Comparison of ENCODE assay signal across 8 cellular contexts in the genomic region with DNA sequence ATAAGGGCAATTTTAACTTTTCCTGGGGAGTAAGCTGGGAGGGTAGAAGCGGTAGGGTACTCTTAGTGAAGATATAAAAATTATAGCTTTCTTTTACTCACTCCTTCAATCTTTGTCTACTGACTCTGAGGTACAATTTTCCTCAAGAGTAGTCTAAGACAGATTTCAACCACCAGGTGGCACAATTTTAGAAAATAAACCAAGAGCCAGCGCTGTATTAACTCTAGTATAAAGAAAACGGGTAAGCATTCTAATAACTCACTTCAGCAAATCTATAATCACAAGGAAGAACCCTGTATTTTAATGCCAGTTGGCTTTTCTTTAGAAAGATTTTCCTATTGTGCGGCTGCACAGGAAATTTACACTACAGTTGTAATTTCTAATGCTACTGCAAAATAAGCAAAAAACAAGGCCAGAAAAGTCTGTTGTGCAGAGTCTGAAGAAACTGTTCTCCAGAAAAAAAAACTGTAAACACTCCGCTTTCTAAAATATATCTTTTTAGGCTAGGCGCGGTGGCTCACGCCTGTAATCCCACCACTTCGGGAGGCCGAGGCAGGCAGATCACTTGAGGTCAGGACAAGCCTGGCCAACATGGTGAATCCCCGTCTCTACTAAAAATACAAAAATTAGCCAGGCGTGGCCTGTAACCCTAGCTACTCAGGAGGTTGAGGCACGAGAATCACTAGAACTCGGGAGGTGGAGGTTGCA. TPM values are rescaled to one million over a fixed set of nuclear protein-coding genes. Genes with fewer than 3 reads are reported as not detected.
A peak's percentile ranks its signal among the peaks of the same experiment; 100 is the strongest.
DNase-seq lines count a peak whose midpoint lies in the region; ATAC-seq and TF ChIP-seq lines count a peak whose summit lies in the region.

No MANE protein-coding gene starts in this region.

- H3K79me2 ChIP-seq in neural progenitor cell (ENCODE audit: low read depth), result peaks cover 92% of the 10 kb centered on the region

- H3K36me3 ChIP-seq in MG63 (no peaks in the 10 kb centered on the region; the same call in 1 of the 2 replicates), neural progenitor cell (no peaks in the 10 kb centered on the region)

- TF ChIP-seq POLR2A in lower leg skin (IDR thresholded peaks at IDR 0.05), result no peak

- peaks cover 65% of the 10 kb centered on the region for H3K4me1 Mint-ChIP-seq in activated naive CD4-positive, alpha-beta T cell treated with anti-CD3 and anti-CD28 coated beads, Interleukin-2, amount 10 ng/mL, durations not matched to agents 7 days and 5 days
- peaks cover 43% of the 10 kb centered on the region for H3K4me1 Mint-ChIP-seq in T-helper 17 cell
- peaks cover 30% of the 10 kb centered on the region for H3K4me1 Mint-ChIP-seq in neural progenitor cell

- peaks cover 30% of the 10 kb centered on the region for H3K36me3 Mint-ChIP-seq in activated naive CD4-positive, alpha-beta T cell treated with anti-CD3 and anti-CD28 coated beads, Interleukin-2, amount 10 ng/mL, durations not matched to agents 7 days and 5 days
- H3K36me3 Mint-ChIP-seq in T-helper 17 cell (ENCODE audit: low read depth) (no peaks in the 10 kb centered on the region), neural progenitor cell (peaks cover 2% of the 10 kb centered on the region)

- peak overlapping the region; percentile 90 for H3K4me3 Mint-ChIP-seq in activated naive CD4-positive, alpha-beta T cell treated with anti-CD3 and anti-CD28 coated beads, Interleukin-2, amount 10 ng/mL, durations not matched to agents 7 days and 5 days
- peak overlapping the region; percentile 88 for H3K4me3 Mint-ChIP-seq in T-helper 17 cell
- H3K4me3 Mint-ChIP-seq in neural progenitor cell, result peak overlapping the region; percentile 99

- H3K4me3 ChIP-seq in MG63 (peak overlapping the region; percentile 81), epithelial cell of proximal tubule (ENCODE audit: low read depth, low read length) (peak overlapping the region; percentile 96), neural progenitor cell (peak overlapping the region; percentile 25), lower leg skin (ENCODE audit: low read depth, poor library complexity, severe bottlenecking) (no peak overlapping the region)

- ATAC-seq in T-helper 17 cell (no peak), HG02623 (IDR thresholded peaks at IDR 0.05; ENCODE audit: unreplicated experiment) (no peak)

- no peak overlapping the region for H3K27ac ChIP-seq in neural progenitor cell

- intact Hi-C loops in lower leg skin (cut with DNase I; ENCODE audit: low total_unique reads), result no loop called here

- H3K4me1 ChIP-seq in neural progenitor cell, result peaks cover 17% of the 10 kb centered on the region

- 52 to 54% methylated on average over 14 of the region's 14 CpGs for WGBS in lower leg skin, 2 donors

- peak overlapping the region; percentile 87 for H3K27ac Mint-ChIP-seq in activated naive CD4-positive, alpha-beta T cell treated with anti-CD3 and anti-CD28 coated beads, Interleukin-2, amount 10 ng/mL, durations not matched to agents 7 days and 5 days
- H3K27ac Mint-ChIP-seq in T-helper 17 cell, result peak overlapping the region; percentile 94
- H3K27ac Mint-ChIP-seq in neural progenitor cell, result no peak overlapping the region

- H2AFZ ChIP-seq in neural progenitor cell (replicated peaks), result no peak overlapping the region

- H3K27me3 Mint-ChIP-seq in activated naive CD4-positive, alpha-beta T cell treated with anti-CD3 and anti-CD28 coated beads, Interleukin-2, amount 10 ng/mL, durations not matched to agents 7 days and 5 days, result no peaks in the 10 kb centered on the region
- no peaks in the 10 kb centered on the region for H3K27me3 Mint-ChIP-seq in T-helper 17 cell
- peaks cover 3% of the 10 kb centered on the region for H3K27me3 Mint-ChIP-seq in neural progenitor cell (ENCODE audit: insufficient read depth, low read depth)

- peaks cover 10% of the 10 kb centered on the region for H3F3A ChIP-seq in neural progenitor cell (ENCODE audit: low read depth)

- H4K20me1 ChIP-seq in neural progenitor cell (ENCODE audit: low read depth), result peaks cover 35% of the 10 kb centered on the region

- CTCF ChIA-PET in activated naive CD4-positive, alpha-beta T cell treated with anti-CD3 and anti-CD28 coated beads, Interleukin-2, amount 10 ng/mL, durations not matched to agents 7 days and 5 days (lab: Charles Lee), result interaction anchor here (0.9 to 1.6 kb wide), 7 partner anchors 10 to 79 kb away, joined by 3 to 6 read pairs (median 6); partner anchors contain the start of gene ATMIN

- peak; percentile 32 for DNase-seq in activated naive CD4-positive, alpha-beta T cell treated with anti-CD3 and anti-CD28 coated beads, Interleukin-2, amount 10 ng/mL, durations not matched to agents 7 days and 5 days
- no peak for DNase-seq in activated naive CD4-positive, alpha-beta T cell treated with Interleukin-2 at 50 U/mL for 16 hours
- DNase-seq in MG63 (peak; percentile 49), T-helper 17 cell (no peak), epithelial cell of proximal tubule (ENCODE audit: low read depth) (peak; percentile 29), neural progenitor cell (ENCODE audit: low spot score) (peak; percentile 75), lower leg skin (ENCODE audit: low spot score in 2 of 2) (no peak)

- no peaks in the 10 kb centered on the region for H3K27me3 ChIP-seq in MG63
- H3K27me3 ChIP-seq in neural progenitor cell, result no peaks in the 10 kb centered on the region

- H3K9me3 Mint-ChIP-seq in activated naive CD4-positive, alpha-beta T cell treated with anti-CD3 and anti-CD28 coated beads, Interleukin-2, amount 10 ng/mL, durations not matched to agents 7 days and 5 days, result no peaks in the 10 kb centered on the region
- H3K9me3 Mint-ChIP-seq in neural progenitor cell, result peaks cover 1% of the 10 kb centered on the region

- peak overlapping the region; percentile 79 for H3K4me2 ChIP-seq in neural progenitor cell

- no peak overlapping the region for H3K9ac ChIP-seq in neural progenitor cell

- peak; percentile 65 for TF ChIP-seq CTCF in epithelial cell of proximal tubule (conservative IDR thresholded peaks at IDR 0.05; ENCODE audit: low read depth, low read length)
- peak; percentile 80 for TF ChIP-seq CTCF in neural progenitor cell (IDR thresholded peaks at IDR 0.05)
- no peak for TF ChIP-seq CTCF in lower leg skin (IDR thresholded peaks at IDR 0.05)

- H3K9me3 ChIP-seq in MG63 (no peaks in the 10 kb centered on the region), T-helper 17 cell (ENCODE audit: control insufficient read depth, low read length, poor library complexity, severe bottlenecking) (no peaks in the 10 kb centered on the region), neural progenitor cell (ENCODE audit: low read depth) (no peaks in the 10 kb centered on the region)

RNA-seq across cellular contexts. Expression of gene CMC2, which starts 1.9 kb away (rescaled TPM):
- total RNA-seq in MG63 (2014; rRNA removed; shearing (Covaris generic); ENCODE audit: low replicate concordance), result 69.6 and 184 TPM in 2 replicates
- 10 to 100 TPM; 78.3 to 86.6 TPM for total RNA-seq in T-helper 17 cell
- total RNA-seq in epithelial cell of proximal tubule, result 96.3 and 114 TPM in 2 replicates
- total RNA-seq in neural progenitor cell (ENCODE audit: low replicate concordance), result 70.5 and 138 TPM in 2 replicates
- 10 to 100 TPM; 19.6 to 52.9 (median 32.6) TPM for total RNA-seq in lower leg skin

RNA-seq across cellular contexts. Expression of gene CENPN, which starts 2.2 kb away (rescaled TPM):
- 68.7 and 88.9 TPM in 2 replicates for total RNA-seq in MG63 (2014; rRNA removed; shearing (Covaris generic); ENCODE audit: low replicate concordance)
- total RNA-seq in T-helper 17 cell, result 10 to 100 TPM in 1 of 2 donors, 1 to 10 TPM in 1; 8.8 to 14.8 TPM
- total RNA-seq in epithelial cell of proximal tubule, result 49.2 and 91.8 TPM in 2 replicates
- 76.8 and 111 TPM in 2 replicates for total RNA-seq in neural progenitor cell (ENCODE audit: low replicate concordance)
- total RNA-seq in lower leg skin, result 1 to 10 TPM; 3.8 to 5.2 (median 4.9) TPM

RNA-seq across cellular contexts. Expression of gene ATMIN, which starts 30.8 kb away (rescaled TPM):
- total RNA-seq in MG63 (2014; rRNA removed; shearing (Covaris generic); ENCODE audit: low replicate concordance), result 15.1 and 27.0 TPM in 2 replicates
- 10 to 100 TPM; 31.3 to 31.5 TPM for total RNA-seq in T-helper 17 cell
- total RNA-seq in epithelial cell of proximal tubule, result 21.2 and 30.5 TPM in 2 replicates
- 73.5 and 95.0 TPM in 2 replicates for total RNA-seq in neural progenitor cell (ENCODE audit: low replicate concordance)
- total RNA-seq in lower leg skin, result 10 to 100 TPM; 33.3 to 51.7 (median 41.9) TPM

Comparison
In these comparisons a context has a peak if more than half of its experiments do, and no peak if none do; other contexts are left out.
1. DNase-seq: peak in activated naive CD4-positive, alpha-beta T cell treated with anti-CD3 and anti-CD28 coated beads, Interleukin-2, amount 10 ng/mL, durations not matched to agents 7 days and 5 days (single experiment), MG63 (single experiment), epithelial cell of proximal tubule (single experiment) and neural progenitor cell (single experiment); none in activated naive CD4-positive, alpha-beta T cell treated with Interleukin-2 at 50 U/mL for 16 hours (single experiment), T-helper 17 cell (0 of 3) and lower leg skin (0 of 2).
2. CTCF ChIP-seq: peak in epithelial cell of proximal tubule (single experiment) and neural progenitor cell (single experiment); none in lower leg skin (0 of 3).
3. Peak in every context shown above with its lines, with median percentiles within 50 percentile points of each other: H3K4me3 Mint-ChIP-seq.